Comparison of ENCODE assay signal across 8 cellular contexts in the genomic region with DNA sequence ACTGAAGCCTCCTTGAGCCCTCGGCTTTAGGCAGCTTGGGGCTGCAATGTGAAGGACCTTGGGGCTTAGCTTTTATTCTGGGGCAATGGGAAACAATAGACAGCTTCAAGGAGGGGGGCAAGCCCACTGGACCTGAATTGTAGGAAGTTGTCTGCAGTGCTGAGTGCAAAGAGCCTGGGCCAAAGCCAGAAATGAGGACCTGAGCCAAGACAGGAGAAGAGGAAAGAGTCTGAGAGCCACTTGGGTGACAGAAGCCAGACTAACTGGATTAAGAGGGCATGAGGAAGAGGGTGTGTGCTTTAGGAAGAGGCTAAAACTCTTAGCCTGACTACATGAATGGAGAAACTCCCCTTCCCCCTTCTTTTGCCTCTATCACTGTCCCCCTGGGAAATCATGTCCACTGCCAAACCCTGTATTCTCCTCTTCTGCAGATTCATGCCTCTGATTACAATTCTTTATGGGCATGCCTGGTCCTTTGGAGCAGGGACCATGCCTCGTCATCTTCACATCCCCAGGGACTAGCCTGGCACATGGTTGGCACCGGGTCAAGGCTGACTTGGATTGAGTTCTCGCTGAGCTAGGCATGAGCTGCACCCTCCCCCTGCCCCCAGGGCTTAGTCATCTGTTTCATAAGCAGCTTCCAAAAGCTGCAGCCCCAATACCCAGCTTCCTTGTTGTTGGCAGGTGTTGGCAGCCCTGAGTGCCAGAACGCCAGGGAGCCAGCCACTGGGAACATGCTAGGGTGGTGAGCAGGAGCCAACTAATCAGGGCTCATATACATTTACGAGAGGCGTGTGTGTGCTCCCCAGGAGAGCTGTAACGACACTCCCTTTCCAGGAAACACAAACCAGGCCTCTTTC. TPM values are rescaled to one million over a fixed set of nuclear protein-coding genes. Genes with fewer than 3 reads are reported as not detected.
A peak's percentile ranks its signal among the peaks of the same experiment; 100 is the strongest.
DNase-seq lines count a peak whose midpoint lies in the region; ATAC-seq and TF ChIP-seq lines count a peak whose summit lies in the region.

No MANE protein-coding gene starts in this region.

- no peak for TF ChIP-seq CTCF in thoracic aorta (IDR thresholded peaks at IDR 0.05)

- H3K4me1 ChIP-seq in thoracic aorta (ENCODE audit: control insufficient read depth in 1 of 2, low read depth in 2 of 2) = peaks cover 12 to 26% of the 10 kb centered on the region in 2 donors

- in situ Hi-C loops in KBM-7 (cut with MboI; ENCODE audit: low pct_unique_long_range_greater_than_20kb, low sequenced_read_pairs) = no loop called here

- H3K27me3 ChIP-seq in layer of hippocampus (ENCODE audit: control insufficient read depth, insufficient read depth, low read length) = no peaks in the 10 kb centered on the region
- H3K27me3 ChIP-seq in thoracic aorta (replicated peaks; ENCODE audit: insufficient read depth) = no peaks in the 10 kb centered on the region

- H3K27ac ChIP-seq in layer of hippocampus (ENCODE audit: low read depth, low read length) (peak overlapping the region; percentile 44), thoracic aorta (peak overlapping the region in 1 of 2 donors; percentile 62)

- peak; percentile 95 for ATAC-seq in thoracic aorta (ENCODE audit: insufficient number of reproducible peaks, low FRiP score, low read depth)
- no peak for ATAC-seq in GM21825 (IDR thresholded peaks at IDR 0.05; ENCODE audit: unreplicated experiment)
- no peak for ATAC-seq in HG02973 (IDR thresholded peaks at IDR 0.05; ENCODE audit: unreplicated experiment)

- no peaks in the 10 kb centered on the region for H3K9me3 ChIP-seq in thoracic aorta

- DNase-seq in DMS79 treated with DMSO at 0.1 percent for 48 hours (lab: John Stamatoyannopoulos, UW) (peak; percentile 100), NCI-H2081 (lab: John Stamatoyannopoulos, UW) (peak; percentile 98 to 99), astrocyte of the hippocampus (ENCODE audit: low read depth, low spot score) (peak; percentile 74), thoracic aorta (ENCODE audit: low spot score) (peak; percentile 94), KBM-7 (no peak)

- no peak overlapping the region for H3K4me3 ChIP-seq in thoracic aorta

- no peaks in the 10 kb centered on the region for H3K36me3 ChIP-seq in thoracic aorta

RNA-seq across cellular contexts. Expression of a gene that starts 27.8 kb away (rescaled TPM):
- 100 to 1,000 TPM in 1 of 2 donors, 10 to 100 TPM in 1; 81.8 to 100 TPM for total RNA-seq in thoracic aorta
